ENCODE assay signal across 2 cellular contexts in the genomic region with DNA sequence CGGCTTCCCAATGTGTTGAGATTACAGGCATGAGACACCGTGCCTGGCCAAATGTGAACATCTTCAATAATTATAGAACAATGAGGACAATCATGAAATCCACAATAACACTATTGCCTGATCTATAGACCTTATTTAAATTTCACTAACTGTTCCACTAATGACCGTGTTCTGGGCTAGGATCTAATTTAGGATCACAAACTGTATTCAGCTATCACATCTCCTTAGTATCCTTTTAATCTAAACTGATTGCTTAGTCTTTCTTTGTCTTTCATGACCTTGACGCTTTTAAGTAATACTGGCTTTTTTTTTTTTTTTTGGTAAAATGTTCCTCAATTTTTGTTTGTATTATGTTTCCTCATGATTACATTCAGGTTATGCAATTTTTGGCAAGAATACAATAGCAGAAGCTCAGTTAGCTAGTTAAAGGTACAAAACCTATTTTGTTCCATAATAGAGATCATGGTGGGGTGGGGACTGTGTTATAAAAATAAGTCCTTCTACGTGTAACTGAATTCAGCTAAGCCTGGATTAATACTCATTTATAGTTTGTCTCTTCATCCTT.
TF ChIP-seq lines count a peak whose summit lies in the region.

No MANE protein-coding gene starts in this region.

TF ChIP-seq in HepG2, 621 proteins besides CTCF, POLR2A, EP300 and RAD21 (continued from another document):
- TF ChIP-seq ZBTB39 (CRISPR knock-in tag; IDR thresholded peaks at IDR 0.05) (no peak), MED8 (CRISPR knock-in tag; IDR thresholded peaks at IDR 0.05; ENCODE audit: insufficient replicate concordance) (no peak)
- TF ChIP-seq, protein P1, sequence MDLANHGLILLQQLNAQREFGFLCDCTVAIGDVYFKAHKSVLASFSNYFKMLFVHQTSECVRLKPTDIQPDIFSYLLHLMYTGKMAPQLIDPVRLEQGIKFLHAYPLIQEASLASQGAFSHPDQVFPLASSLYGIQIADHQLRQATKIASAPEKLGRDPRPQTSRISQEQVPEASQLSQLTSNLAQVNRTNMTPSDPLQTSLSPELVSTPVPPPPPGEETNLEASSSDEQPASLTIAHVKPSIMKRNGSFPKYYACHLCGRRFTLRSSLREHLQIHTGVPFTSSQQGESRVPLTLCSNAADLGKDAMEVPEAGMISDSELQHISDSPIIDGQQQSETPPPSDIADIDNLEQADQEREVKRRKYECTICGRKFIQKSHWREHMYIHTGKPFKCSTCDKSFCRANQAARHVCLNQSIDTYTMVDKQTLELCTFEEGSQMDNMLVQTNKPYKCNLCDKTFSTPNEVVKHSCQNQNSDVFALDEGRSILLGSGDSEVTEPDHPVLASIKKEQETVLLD (CRISPR knock-in tag; IDR thresholded peaks at IDR 0.05; ENCODE audit: low read depth) = no peak

TF ChIP-seq in WTC11, 78 proteins besides CTCF, POLR2A, EP300 and RAD21 (continued from another document):
- no peak for TF ChIP-seq ARID4B (CRISPR knock-in tag; IDR thresholded peaks at IDR 0.05; ENCODE audit: borderline replicate concordance)
- TF ChIP-seq PRDM15 (CRISPR knock-in tag; IDR thresholded peaks at IDR 0.05) = no peak
- no peak for TF ChIP-seq NFATC4 (CRISPR knock-in tag; IDR thresholded peaks at IDR 0.05)
- TF ChIP-seq RELA (CRISPR knock-in tag; IDR thresholded peaks at IDR 0.05; ENCODE audit: borderline replicate concordance) = no peak
- TF ChIP-seq, protein P2, sequence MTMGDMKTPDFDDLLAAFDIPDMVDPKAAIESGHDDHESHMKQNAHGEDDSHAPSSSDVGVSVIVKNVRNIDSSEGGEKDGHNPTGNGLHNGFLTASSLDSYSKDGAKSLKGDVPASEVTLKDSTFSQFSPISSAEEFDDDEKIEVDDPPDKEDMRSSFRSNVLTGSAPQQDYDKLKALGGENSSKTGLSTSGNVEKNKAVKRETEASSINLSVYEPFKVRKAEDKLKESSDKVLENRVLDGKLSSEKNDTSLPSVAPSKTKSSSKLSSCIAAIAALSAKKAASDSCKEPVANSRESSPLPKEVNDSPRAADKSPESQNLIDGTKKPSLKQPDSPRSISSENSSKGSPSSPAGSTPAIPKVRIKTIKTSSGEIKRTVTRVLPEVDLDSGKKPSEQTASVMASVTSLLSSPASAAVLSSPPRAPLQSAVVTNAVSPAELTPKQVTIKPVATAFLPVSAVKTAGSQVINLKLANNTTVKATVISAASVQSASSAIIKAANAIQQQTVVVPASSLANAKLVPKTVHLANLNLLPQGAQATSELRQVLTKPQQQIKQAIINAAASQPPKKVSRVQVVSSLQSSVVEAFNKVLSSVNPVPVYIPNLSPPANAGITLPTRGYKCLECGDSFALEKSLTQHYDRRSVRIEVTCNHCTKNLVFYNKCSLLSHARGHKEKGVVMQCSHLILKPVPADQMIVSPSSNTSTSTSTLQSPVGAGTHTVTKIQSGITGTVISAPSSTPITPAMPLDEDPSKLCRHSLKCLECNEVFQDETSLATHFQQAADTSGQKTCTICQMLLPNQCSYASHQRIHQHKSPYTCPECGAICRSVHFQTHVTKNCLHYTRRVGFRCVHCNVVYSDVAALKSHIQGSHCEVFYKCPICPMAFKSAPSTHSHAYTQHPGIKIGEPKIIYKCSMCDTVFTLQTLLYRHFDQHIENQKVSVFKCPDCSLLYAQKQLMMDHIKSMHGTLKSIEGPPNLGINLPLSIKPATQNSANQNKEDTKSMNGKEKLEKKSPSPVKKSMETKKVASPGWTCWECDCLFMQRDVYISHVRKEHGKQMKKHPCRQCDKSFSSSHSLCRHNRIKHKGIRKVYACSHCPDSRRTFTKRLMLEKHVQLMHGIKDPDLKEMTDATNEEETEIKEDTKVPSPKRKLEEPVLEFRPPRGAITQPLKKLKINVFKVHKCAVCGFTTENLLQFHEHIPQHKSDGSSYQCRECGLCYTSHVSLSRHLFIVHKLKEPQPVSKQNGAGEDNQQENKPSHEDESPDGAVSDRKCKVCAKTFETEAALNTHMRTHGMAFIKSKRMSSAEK (CRISPR knock-in tag; IDR thresholded peaks at IDR 0.05; ENCODE audit: borderline replicate concordance) = no peak
- TF ChIP-seq TEAD4 (CRISPR knock-in tag; IDR thresholded peaks at IDR 0.05) = no peak
- TF ChIP-seq FOXP1 (CRISPR knock-in tag; IDR thresholded peaks at IDR 0.05; ENCODE audit: borderline replicate concordance) = no peak
- TF ChIP-seq, protein P3, sequence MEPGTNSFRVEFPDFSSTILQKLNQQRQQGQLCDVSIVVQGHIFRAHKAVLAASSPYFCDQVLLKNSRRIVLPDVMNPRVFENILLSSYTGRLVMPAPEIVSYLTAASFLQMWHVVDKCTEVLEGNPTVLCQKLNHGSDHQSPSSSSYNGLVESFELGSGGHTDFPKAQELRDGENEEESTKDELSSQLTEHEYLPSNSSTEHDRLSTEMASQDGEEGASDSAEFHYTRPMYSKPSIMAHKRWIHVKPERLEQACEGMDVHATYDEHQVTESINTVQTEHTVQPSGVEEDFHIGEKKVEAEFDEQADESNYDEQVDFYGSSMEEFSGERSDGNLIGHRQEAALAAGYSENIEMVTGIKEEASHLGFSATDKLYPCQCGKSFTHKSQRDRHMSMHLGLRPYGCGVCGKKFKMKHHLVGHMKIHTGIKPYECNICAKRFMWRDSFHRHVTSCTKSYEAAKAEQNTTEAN (CRISPR knock-in tag; IDR thresholded peaks at IDR 0.05) = no peak
- TF ChIP-seq, protein P4, sequence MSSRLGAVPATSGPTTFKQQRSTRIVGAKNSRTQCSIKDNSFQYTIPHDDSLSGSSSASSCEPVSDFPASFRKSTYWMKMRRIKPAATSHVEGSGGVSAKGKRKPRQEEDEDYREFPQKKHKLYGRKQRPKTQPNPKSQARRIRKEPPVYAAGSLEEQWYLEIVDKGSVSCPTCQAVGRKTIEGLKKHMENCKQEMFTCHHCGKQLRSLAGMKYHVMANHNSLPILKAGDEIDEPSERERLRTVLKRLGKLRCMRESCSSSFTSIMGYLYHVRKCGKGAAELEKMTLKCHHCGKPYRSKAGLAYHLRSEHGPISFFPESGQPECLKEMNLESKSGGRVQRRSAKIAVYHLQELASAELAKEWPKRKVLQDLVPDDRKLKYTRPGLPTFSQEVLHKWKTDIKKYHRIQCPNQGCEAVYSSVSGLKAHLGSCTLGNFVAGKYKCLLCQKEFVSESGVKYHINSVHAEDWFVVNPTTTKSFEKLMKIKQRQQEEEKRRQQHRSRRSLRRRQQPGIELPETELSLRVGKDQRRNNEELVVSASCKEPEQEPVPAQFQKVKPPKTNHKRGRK (CRISPR knock-in tag; IDR thresholded peaks at IDR 0.05; ENCODE audit: borderline replicate concordance) = no peak
- no peak for TF ChIP-seq ZNF317 (CRISPR knock-in tag; IDR thresholded peaks at IDR 0.05; ENCODE audit: borderline replicate concordance, low read depth)
- no peak for TF ChIP-seq NR3C1 (CRISPR knock-in tag; conservative IDR thresholded peaks at IDR 0.05; ENCODE audit: low read depth)
